In the genomic region with DNA sequence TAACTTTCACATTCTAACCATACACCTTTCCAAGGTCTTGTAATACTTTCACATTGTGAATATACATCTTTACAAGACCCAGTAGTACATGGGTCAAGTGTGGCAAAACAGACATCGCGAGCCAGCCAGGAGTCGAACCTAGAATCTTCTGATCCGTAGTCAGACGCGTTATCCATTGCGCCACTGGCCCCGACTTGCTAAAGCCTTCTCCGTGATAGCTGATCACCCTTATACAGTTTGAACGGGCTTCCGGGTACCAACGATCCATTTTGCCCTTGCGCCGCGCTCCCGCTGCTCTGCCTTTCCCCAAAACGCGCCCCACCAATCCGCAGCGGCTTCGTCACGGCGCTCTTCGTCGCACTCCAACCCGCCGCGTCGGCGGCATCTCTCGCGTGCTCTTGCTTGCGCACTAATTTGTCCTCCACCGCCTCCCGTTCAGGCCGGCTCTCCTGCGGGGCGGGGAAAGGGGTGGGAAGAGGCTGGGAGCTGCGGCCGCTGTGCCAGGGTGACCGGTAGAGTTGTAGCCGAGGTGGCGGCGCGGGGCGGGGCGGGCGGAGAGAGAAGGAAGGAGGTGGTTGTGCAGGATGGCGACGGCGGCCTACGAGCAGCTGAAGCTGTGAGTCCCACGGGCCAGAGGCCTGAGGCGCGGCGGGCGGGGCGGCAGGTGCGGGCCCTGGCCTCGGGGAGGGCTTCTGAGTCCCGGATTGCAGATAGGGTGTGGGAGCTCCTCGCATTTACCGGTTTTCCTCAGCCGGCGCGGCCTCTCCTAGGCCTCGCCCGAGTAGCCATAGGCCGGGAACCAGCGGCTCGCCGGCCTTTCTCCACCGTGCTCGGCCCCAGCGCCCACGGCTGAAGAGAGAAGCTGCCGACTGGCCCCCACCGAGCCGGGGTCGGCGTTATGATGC, we compare ENCODE assay signal across 8 cellular contexts. TPM values are rescaled to one million over a fixed set of nuclear protein-coding genes. Genes with fewer than 3 reads are reported as not detected.
DNase-seq lines count a peak whose midpoint lies in the region; ATAC-seq and TF ChIP-seq lines count a peak whose summit lies in the region.

SACM1L (plus strand) TSS at position 515 of the 905 bp plus-strand sequence; CDS start at position 585, 70 bp downstream.

- H3K27ac ChIP-seq in KMS-11 (peak within 1 kb of the TSS; percentile 63), Peyer's patch (peak within 1 kb of the TSS; percentile 85 to 97 (median 91)), muscle layer of colon (ENCODE audit: low read depth, low read length) (peak within 1 kb of the TSS; percentile 89)

- H2AFZ ChIP-seq in KMS-11 (ENCODE audit: low read depth) = peak within 1 kb of the TSS; percentile 34

- no peaks in the 10 kb centered on the region for H3K9me3 ChIP-seq in Peyer's patch
- no peaks in the 10 kb centered on the region for H3K9me3 ChIP-seq in muscle layer of colon (ENCODE audit: low read length)

- H3K27me3 ChIP-seq in KMS-11 (ENCODE audit: insufficient read depth, low read depth) (no peaks in the 10 kb centered on the region), Peyer's patch (no peaks in the 10 kb centered on the region), muscle layer of colon (ENCODE audit: control insufficient read depth in 1 of 2, insufficient read depth in 2 of 2, low read length in 2 of 2) (no peaks in the 10 kb centered on the region)

- H4K20me1 ChIP-seq in KMS-11 (ENCODE audit: insufficient read depth) = no peaks in the 10 kb centered on the region

- H3K4me1 ChIP-seq in KMS-11 (ENCODE audit: low read depth, poor library complexity, severe bottlenecking) (peaks cover 37% of the 10 kb centered on the region), Peyer's patch (peaks cover 0 to 45% (median 17%) of the 10 kb centered on the region in 4 donors), muscle layer of colon (ENCODE audit: insufficient read depth, low read length) (peaks cover 30% of the 10 kb centered on the region)

- H3K9ac ChIP-seq in KMS-11 (peak within 1 kb of the TSS; percentile 53; the same call in 1 of the 2 replicates), muscle layer of colon (ENCODE audit: low read length) (peak within 1 kb of the TSS; percentile 79)

- H3K36me3 ChIP-seq in KMS-11 (ENCODE audit: insufficient read depth) = no peaks in the 10 kb centered on the region
- H3K36me3 ChIP-seq in Peyer's patch = peaks cover 0 to 5% (median 0%) of the 10 kb centered on the region in 3 donors
- H3K36me3 ChIP-seq in muscle layer of colon (ENCODE audit: insufficient read depth, low read length) = no peaks in the 10 kb centered on the region

- TF ChIP-seq POLR2A in Peyer's patch (IDR thresholded peaks at IDR 0.05) = peak; percentile 80 to 84

- TF ChIP-seq CTCF in KMS-11 (conservative IDR thresholded peaks at IDR 0.05; ENCODE audit: low read depth, low read length) = no peak
- no peak for TF ChIP-seq CTCF in Peyer's patch (IDR thresholded peaks at IDR 0.05)

- H3K4me2 ChIP-seq in KMS-11 = peak within 1 kb of the TSS; percentile 96

- H3K4me3 ChIP-seq in KMS-11 (IDR thresholded peaks at IDR 0.05; ENCODE audit: insufficient read depth, low read depth, low read length) (peak within 1 kb of the TSS; percentile 58), Peyer's patch (peak within 1 kb of the TSS; percentile 59 to 93 (median 78)), muscle layer of colon (ENCODE audit: low read depth in 1 of 2, low read length in 2 of 2) (peak within 1 kb of the TSS; percentile 79 to 92)

- H3K79me2 ChIP-seq in KMS-11 (ENCODE audit: insufficient read depth, low read depth) = peaks cover 46% of the 10 kb centered on the region; the same call in 1 of the 2 replicates

- ATAC-seq in GM21737 (IDR thresholded peaks at IDR 0.05; ENCODE audit: unreplicated experiment) (peak; percentile 89), esophagus mucosa (peak; percentile 95)

- DNase-seq in DMS53 treated with DMSO at 0.1 percent for 48 hours (lab: John Stamatoyannopoulos, UW; ENCODE audit: unreplicated experiment) = peak; percentile 57
- peak; percentile 95 to 99 (median 99) for DNase-seq in Peyer's patch
- peak; percentile 98 to 99 for DNase-seq in activated T-cell treated with anti-CD3 and anti-CD28 coated beads, Interleukin-2, amount 50 U/mL, for 48 hours
- peak; percentile 90 for DNase-seq in stimulated activated CD8-positive, alpha-beta memory T cell treated with anti-CD3 and anti-CD28 coated beads, Interleukin-7, amount 100 ng/mL, for 24 hours (ENCODE audit: low read depth)

RNA-seq across cellular contexts. Expression of gene SACM1L, which starts in this region (rescaled TPM):
- total RNA-seq in Peyer's patch (10 to 100 TPM; 42.0 to 79.2 (median 59.2) TPM), esophagus mucosa (22.8 TPM)

Comparison
In these comparisons a context has a peak if more than half of its experiments do, and no peak if none do; other contexts are left out.
1. Peak in every context shown above with its lines: DNase-seq, ATAC-seq, H3K4me3 ChIP-seq and H3K27ac ChIP-seq.